In the genomic region with DNA sequence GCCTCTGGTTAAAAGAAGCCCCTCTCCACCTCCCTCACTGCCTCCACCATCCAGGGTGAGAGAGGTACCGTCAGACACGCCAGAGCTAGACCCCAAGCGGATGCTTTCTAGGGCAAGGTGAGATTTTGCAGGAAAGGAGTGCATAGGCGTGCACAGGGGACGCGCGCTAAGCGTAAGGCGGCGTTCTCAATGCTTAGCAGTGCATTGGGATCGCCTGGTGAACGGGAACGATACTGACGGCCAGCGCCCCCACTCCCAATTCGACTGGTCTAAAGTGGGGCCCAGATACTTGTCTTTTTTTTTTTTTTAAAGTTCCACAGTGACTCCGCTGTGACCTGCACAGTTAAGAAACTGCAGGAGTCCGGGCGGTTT, we compare ENCODE assay signal across 9 cellular contexts. TPM values are rescaled to one million over a fixed set of nuclear protein-coding genes. Genes with fewer than 3 reads are reported as not detected.
DNase-seq lines count a peak whose midpoint lies in the region; ATAC-seq and TF ChIP-seq lines count a peak whose summit lies in the region.
"Had no signal": no experiment of that assay in that cellular context is flagged by ENCODE, and none has a peak within 500 bp of the region (broad histone marks: within the 10 kb centered on the region; RNA-seq: fewer than 3 reads in every experiment).

No MANE protein-coding gene starts in this region.

- peaks cover 4% of the 10 kb centered on the region for H3K27me3 ChIP-seq in CD8-positive, alpha-beta memory T cell (ENCODE audit: insufficient read depth, low read length, poor library complexity, severe bottlenecking)
- H3K27me3 ChIP-seq in adipocyte (replicated peaks; ENCODE audit: control insufficient read depth, insufficient read depth, low read length), result no peaks in the 10 kb centered on the region
- H3K27me3 ChIP-seq in right atrium auricular region, result no peaks in the 10 kb centered on the region

- peak overlapping the region in 5 of 7 donors; percentile 43 to 53 (median 46) for H3K4me3 Mint-ChIP-seq in CD8-positive, alpha-beta memory T cell

- H3K9me3 Mint-ChIP-seq in CD8-positive, alpha-beta memory T cell, result peaks cover 0 to 2% (median 0%) of the 10 kb centered on the region in 5 donors

- H3K27ac ChIP-seq in CD8-positive, alpha-beta memory T cell (ENCODE audit: low read depth, low read length), result no peak overlapping the region
- H3K27ac ChIP-seq in right atrium auricular region, result no peak overlapping the region

- peak overlapping the region; percentile 34 for H3K4me3 ChIP-seq in CD8-positive, alpha-beta memory T cell (ENCODE audit: low read length)
- peak overlapping the region; percentile 79 for H3K4me3 ChIP-seq in adipocyte (ENCODE audit: low read length)
- H3K4me3 ChIP-seq in right atrium auricular region, result peak overlapping the region; percentile 36 to 57
- peak overlapping the region; percentile 49 for H3K4me3 ChIP-seq in skeletal muscle cell (ENCODE audit: low read depth, low read length)

- DNase-seq in CD8-positive, alpha-beta memory T cell, result no peak
- no peak for DNase-seq in adipocyte (ENCODE audit: low read depth)
- DNase-seq in right atrium auricular region (ENCODE audit: low spot score), result no peak
- DNase-seq in skeletal muscle cell (ENCODE audit: low read depth), result no peak
- DNase-seq in dermis blood vessel endothelial cell, result no peak
- DNase-seq: cerebellar nuclear complex had no signal

- H3K9me3 ChIP-seq in CD8-positive, alpha-beta memory T cell (ENCODE audit: low read length), result no peaks in the 10 kb centered on the region
- H3K9me3 ChIP-seq in adipocyte (ENCODE audit: control insufficient read depth, low read length), result no peaks in the 10 kb centered on the region
- no peaks in the 10 kb centered on the region for H3K9me3 ChIP-seq in right atrium auricular region

- H3K4me1 ChIP-seq in CD8-positive, alpha-beta memory T cell (ENCODE audit: insufficient read depth, low read length), result peaks cover 10% of the 10 kb centered on the region
- peaks cover 13% of the 10 kb centered on the region for H3K4me1 ChIP-seq in adipocyte (ENCODE audit: control insufficient read depth, insufficient read depth, low read length)
- peaks cover 0 to 13% of the 10 kb centered on the region in 2 donors for H3K4me1 ChIP-seq in right atrium auricular region

- ATAC-seq in GM21619 (IDR thresholded peaks at IDR 0.05; ENCODE audit: unreplicated experiment) (no peak), GM18867 (IDR thresholded peaks at IDR 0.05; ENCODE audit: unreplicated experiment) (no peak), HG02588 (IDR thresholded peaks at IDR 0.05; ENCODE audit: unreplicated experiment) (no peak)

- peak overlapping the region in 1 of 8 donors; percentile 57 for H3K27ac Mint-ChIP-seq in CD8-positive, alpha-beta memory T cell

- H3K4me1 Mint-ChIP-seq in CD8-positive, alpha-beta memory T cell, result peaks cover 0 to 10% (median 2%) of the 10 kb centered on the region in 3 donors

- CTCF ChIA-PET in CD8-positive, alpha-beta memory T cell (lab: Charles Lee), result interaction anchor here (0.9 to 3.7 kb wide), 9 partner anchors 8 to 464 kb away, joined by 3 to 26 read pairs (median 3); no protein-coding TSS in a partner anchor

- no peaks in the 10 kb centered on the region for H3K36me3 ChIP-seq in CD8-positive, alpha-beta memory T cell (ENCODE audit: insufficient read depth, low read length)
- H3K36me3 ChIP-seq in adipocyte (ENCODE audit: control insufficient read depth, insufficient read depth, low read length, severe bottlenecking) (no peaks in the 10 kb centered on the region), right atrium auricular region (no peaks in the 10 kb centered on the region)

- peaks cover 5 to 12% of the 10 kb centered on the region in 2 donors for H3K27me3 Mint-ChIP-seq in CD8-positive, alpha-beta memory T cell

- H3K9ac ChIP-seq in adipocyte (ENCODE audit: low read length), result peak overlapping the region; percentile 84

- no peak for TF ChIP-seq CTCF in right atrium auricular region (IDR thresholded peaks at IDR 0.05)

- no peaks in the 10 kb centered on the region for H3K36me3 Mint-ChIP-seq in CD8-positive, alpha-beta memory T cell

- POLR2A ChIA-PET in CD8-positive, alpha-beta memory T cell (lab: Charles Lee), result no interaction called here

RNA-seq across cellular contexts. Expression of a gene that starts 57.9 kb away (rescaled TPM):
- total RNA-seq in CD8-positive, alpha-beta memory T cell, result 10 to 100 TPM; 48.8 to 51.1 TPM
- polyA plus RNA-seq in CD8-positive, alpha-beta memory T cell, result 15.5 TPM
- total RNA-seq in right atrium auricular region, result 10 to 100 TPM; 38.3 to 54.3 TPM
- total RNA-seq in dermis blood vessel endothelial cell, result 19.2 and 21.4 TPM in 2 replicates
